16 cellular contexts compared by ENCODE assay signal in the genomic region with DNA sequence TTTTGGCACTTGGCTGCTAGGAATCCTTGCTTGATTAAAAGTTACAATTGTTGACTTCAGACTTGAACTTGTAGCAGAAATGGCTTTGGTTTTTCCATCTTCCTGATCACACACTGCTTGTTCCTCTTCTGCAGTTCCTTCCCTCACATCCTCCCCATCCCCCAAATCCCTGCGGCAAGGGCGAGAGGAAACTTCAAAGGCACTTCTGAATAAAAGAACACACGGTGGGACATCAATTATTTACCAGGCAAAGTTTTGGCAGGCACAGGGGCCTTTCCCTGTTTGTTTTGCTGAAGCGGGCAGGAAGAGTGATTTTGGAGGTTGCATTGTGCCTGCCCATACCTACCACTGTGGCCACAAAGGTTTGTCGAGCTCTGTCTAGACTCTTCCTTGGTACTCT.
DNase-seq lines count a peak whose midpoint lies in the region; TF ChIP-seq lines count a peak whose summit lies in the region.
"Had no signal": no experiment of that assay in that cellular context is flagged by ENCODE, and none has a peak within 500 bp of the region (broad histone marks: within the 10 kb centered on the region; RNA-seq: fewer than 3 reads in every experiment).

No MANE protein-coding gene starts in this region.

- POLR2A ChIA-PET in CD4-positive, alpha-beta memory T cell (lab: Charles Lee; ENCODE audit: partially characterized antibody), result no interaction called here
- POLR2A ChIA-PET in RWPE1 (lab: Yijun Ruan, JAX; ENCODE audit: low non-redundant PET), result no interaction called here

- no peak overlapping the region for H3K4me3 ChIP-seq in HUES6 (ENCODE audit: low read depth, low read length)
- H3K4me3 ChIP-seq in endodermal cell (ENCODE audit: low read length), result no peak overlapping the region
- no peak overlapping the region for H3K4me3 ChIP-seq in CD4-positive, alpha-beta memory T cell (ENCODE audit: low read length in 2 of 2)
- H3K4me3 ChIP-seq: MG63, SK-N-MC had no signal

- H3K27ac ChIP-seq in HUES6 (ENCODE audit: low read depth, low read length) (no peak overlapping the region), endodermal cell (ENCODE audit: low read depth, low read length) (no peak overlapping the region), RWPE1 (no peak overlapping the region)
- H3K27ac ChIP-seq in CD4-positive, alpha-beta memory T cell (ENCODE audit: low read depth, low read length), result no peak overlapping the region
- H3K27ac ChIP-seq: SK-N-MC had no signal

- no peaks in the 10 kb centered on the region for H3K36me3 ChIP-seq in HUES6 (ENCODE audit: control insufficient read depth, insufficient read depth, low read length)
- no peaks in the 10 kb centered on the region for H3K36me3 ChIP-seq in endodermal cell (ENCODE audit: control insufficient read depth, insufficient read depth, low read length)
- no peaks in the 10 kb centered on the region for H3K36me3 ChIP-seq in CD4-positive, alpha-beta memory T cell (ENCODE audit: insufficient read depth, low read length)
- H3K36me3 ChIP-seq: MG63 had no signal

- peak overlapping the region; percentile 15 for H3K27ac Mint-ChIP-seq in endodermal cell
- no peak overlapping the region for H3K27ac Mint-ChIP-seq in nephron progenitor cell
- no peak overlapping the region for H3K27ac Mint-ChIP-seq in CD4-positive, alpha-beta memory T cell
- H3K27ac Mint-ChIP-seq: B cell had no signal

- H3K4me3 Mint-ChIP-seq in endodermal cell (no peak overlapping the region), nephron progenitor cell (peak overlapping the region; percentile 56)
- no peak overlapping the region for H3K4me3 Mint-ChIP-seq in CD4-positive, alpha-beta memory T cell
- H3K4me3 Mint-ChIP-seq: B cell; CD8-positive, alpha-beta memory T cell had no signal

- WGBS in endodermal cell (ENCODE audit: insufficient coverage in 1 of 2, insufficient read length in 1 of 2), 2 experiments, result 20 to 33% methylated on average over 5 of the region's 5 CpGs

- H3K9me3 ChIP-seq in HUES6 (ENCODE audit: control insufficient read depth, insufficient read depth, low read depth, low read length) (no peaks in the 10 kb centered on the region), endodermal cell (ENCODE audit: control insufficient read depth, low read length) (no peaks in the 10 kb centered on the region)
- H3K9me3 ChIP-seq in CD4-positive, alpha-beta memory T cell (ENCODE audit: control insufficient read depth in 1 of 2, low read length in 2 of 2), result no peaks in the 10 kb centered on the region
- H3K9me3 ChIP-seq: MG63 had no signal

- H3K4me1 Mint-ChIP-seq in endodermal cell (peaks cover 42% of the 10 kb centered on the region), nephron progenitor cell (peaks cover 45% of the 10 kb centered on the region)
- no peaks in the 10 kb centered on the region for H3K4me1 Mint-ChIP-seq in CD4-positive, alpha-beta memory T cell
- H3K4me1 Mint-ChIP-seq: B cell; CD8-positive, alpha-beta memory T cell had no signal

- H3K36me3 Mint-ChIP-seq in endodermal cell (ENCODE audit: low read depth) (no peaks in the 10 kb centered on the region), nephron progenitor cell (ENCODE audit: low read depth) (no peaks in the 10 kb centered on the region)
- H3K36me3 Mint-ChIP-seq in CD4-positive, alpha-beta memory T cell, result no peaks in the 10 kb centered on the region
- H3K36me3 Mint-ChIP-seq: CD8-positive, alpha-beta memory T cell had no signal

- DNase-seq in DMS 273 treated with DMSO at 0.1 percent for 48 hours (lab: John Stamatoyannopoulos, UW) (peak; percentile 36), endodermal cell (peak; percentile 72), nephron progenitor cell (no peak), glomerular visceral epithelial cell (ENCODE audit: extremely low spot score) (no peak), RWPE1 (ENCODE audit: low spot score) (no peak)
- no peak for DNase-seq in CD4-positive, alpha-beta memory T cell
- DNase-seq: CD8-positive, alpha-beta memory T cell; GF-D8; IMR-90; Karpas-422; MG63; NCI-H1105; NCI-H187 had no signal

- TF ChIP-seq CTCF in endodermal cell (conservative IDR thresholded peaks at IDR 0.05) (no peak), nephron progenitor cell (IDR thresholded peaks at IDR 0.05) (no peak), RWPE1 (conservative IDR thresholded peaks at IDR 0.05; ENCODE audit: low read depth) (no peak)

- intact Hi-C loops in CD4-positive, alpha-beta memory T cell (cut with micrococcal nuclease), result no loop called here

- H3K4me1 ChIP-seq in HUES6 (ENCODE audit: control insufficient read depth, insufficient read depth, low read length), result peaks cover 24% of the 10 kb centered on the region
- H3K4me1 ChIP-seq in endodermal cell (ENCODE audit: control insufficient read depth, insufficient read depth, low read length), result peaks cover 13% of the 10 kb centered on the region
- H3K4me1 ChIP-seq in CD4-positive, alpha-beta memory T cell (ENCODE audit: insufficient read depth, low read length), result no peaks in the 10 kb centered on the region

- CTCF ChIA-PET in CD4-positive, alpha-beta memory T cell (lab: Charles Lee; ENCODE audit: partially characterized antibody), result no interaction called here
- CTCF ChIA-PET in RWPE1 (lab: Yijun Ruan, JAX), result no interaction called here

- H3K9ac ChIP-seq in HUES6 (ENCODE audit: low read length), result peak overlapping the region; percentile 51
- no peak overlapping the region for H3K9ac ChIP-seq in endodermal cell (ENCODE audit: extremely low read depth, low read length, poor library complexity, severe bottlenecking)

- H3K27me3 ChIP-seq in HUES6 (ENCODE audit: control insufficient read depth, insufficient read depth, low read length), result no peaks in the 10 kb centered on the region
- H3K27me3 ChIP-seq in endodermal cell (ENCODE audit: control insufficient read depth, insufficient read depth, low read length, poor library complexity, severe bottlenecking), result no peaks in the 10 kb centered on the region
- no peaks in the 10 kb centered on the region for H3K27me3 ChIP-seq in CD4-positive, alpha-beta memory T cell (ENCODE audit: insufficient read depth, low read length)
- H3K27me3 ChIP-seq: MG63 had no signal

- H3K27me3 Mint-ChIP-seq in endodermal cell (ENCODE audit: insufficient read depth), result no peaks in the 10 kb centered on the region
- peaks cover 5% of the 10 kb centered on the region for H3K27me3 Mint-ChIP-seq in nephron progenitor cell (ENCODE audit: low read depth, poor library complexity)
- H3K27me3 Mint-ChIP-seq in CD4-positive, alpha-beta memory T cell, result peaks cover 0 to 6% of the 10 kb centered on the region in 2 donors
- H3K27me3 Mint-ChIP-seq: B cell had no signal

- H3K9me3 Mint-ChIP-seq in endodermal cell, result no peaks in the 10 kb centered on the region
- no peaks in the 10 kb centered on the region for H3K9me3 Mint-ChIP-seq in nephron progenitor cell
- peaks cover 0 to 7% (median under 1%) of the 10 kb centered on the region in 8 donors for H3K9me3 Mint-ChIP-seq in CD4-positive, alpha-beta memory T cell

Comparison
In these comparisons a context has a peak if more than half of its experiments do, and no peak if none do; other contexts are left out.
1. DNase-seq: peak in DMS 273 treated with DMSO at 0.1 percent for 48 hours (single experiment) and endodermal cell (single experiment); none in nephron progenitor cell (single experiment), glomerular visceral epithelial cell (single experiment), CD4-positive, alpha-beta memory T cell (0 of 5) and RWPE1 (single experiment).